ENCODE assay signal across 17 cellular contexts in the genomic region with DNA sequence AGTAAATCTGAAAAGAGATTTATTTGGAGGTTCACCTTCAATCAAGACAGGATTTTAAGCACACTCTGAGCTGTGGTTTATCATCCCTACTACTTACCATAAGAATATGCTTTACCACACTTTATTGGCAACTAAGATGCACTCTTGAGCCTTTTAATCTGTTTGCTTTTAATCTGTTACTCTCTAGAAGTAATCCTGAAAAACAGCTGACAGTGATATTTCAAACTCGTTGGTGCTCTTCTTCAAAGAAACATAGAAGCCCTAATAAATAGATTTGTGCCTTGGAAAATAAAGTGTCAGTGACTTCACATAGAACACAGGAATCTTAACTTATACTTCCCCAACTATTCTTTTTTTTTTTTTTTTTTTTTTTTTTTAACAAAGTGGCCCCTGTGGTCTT.
DNase-seq lines count a peak whose midpoint lies in the region; ATAC-seq and TF ChIP-seq lines count a peak whose summit lies in the region.
"Had no signal": no experiment of that assay in that cellular context is flagged by ENCODE, and none has a peak within 500 bp of the region (broad histone marks: within the 10 kb centered on the region; RNA-seq: fewer than 3 reads in every experiment).

No MANE protein-coding gene starts in this region.

- intact Hi-C loops in CD4-positive, alpha-beta T cell (cut with DNase I, micrococcal nuclease), result no loop called here

- H4K8ac ChIP-seq in mesendoderm (ENCODE audit: low read depth, low read length), result no peak overlapping the region

- H3K4me3 Mint-ChIP-seq in CD4-positive, alpha-beta T cell, result no peak overlapping the region
- peak overlapping the region; percentile 65 for H3K4me3 Mint-ChIP-seq in memory B cell

- H3K4me3 ChIP-seq in GM12864 (ENCODE audit: low read depth, low read length) (peak overlapping the region; percentile 13; the same call in 1 of the 2 replicates), OCI-LY3 (ENCODE audit: low read length) (no peak overlapping the region), mesendoderm (ENCODE audit: low read length) (no peak overlapping the region)

- no peak for DNase-seq in CD4-positive, alpha-beta T cell
- DNase-seq in GM12864 (ENCODE audit: low read depth) (no peak), memory B cell (ENCODE audit: low spot score in 2 of 2) (no peak), mesendoderm (no peak), NCI-H2107 treated with DMSO at 0.1 percent for 48 hours (lab: John Stamatoyannopoulos, UW; ENCODE audit: unreplicated experiment) (no peak)
- DNase-seq: CD4-positive, CD25-positive, alpha-beta regulatory T cell; COR-L47; DMS 273 treated with DMSO at 0.1 percent for 48 hours; DMS79 treated with DMSO at 0.1 percent for 48 hours; MV-4-11; NCI-H187; NCI-H69; SIG-M5; SK-N-SH had no signal

- H3K9ac ChIP-seq in OCI-LY3 (ENCODE audit: low read length) (no peak overlapping the region), mesendoderm (ENCODE audit: low read length) (no peak overlapping the region)
- H3K9ac ChIP-seq: SK-N-SH had no signal

- H4K5ac ChIP-seq in mesendoderm (ENCODE audit: low read length), result no peak overlapping the region

- no peak overlapping the region for H2AFZ ChIP-seq in OCI-LY3 (ENCODE audit: low read depth, low read length)

- H3K9me3 ChIP-seq in CD4-positive, alpha-beta T cell (ENCODE audit: control insufficient read depth, low read length), result peaks cover 7% of the 10 kb centered on the region
- no peaks in the 10 kb centered on the region for H3K9me3 ChIP-seq in OCI-LY3 (ENCODE audit: insufficient read depth, low read length)
- H3K9me3 ChIP-seq: SK-N-SH had no signal

- no peak overlapping the region for H3K27ac ChIP-seq in CD4-positive, alpha-beta T cell (ENCODE audit: low read depth, low read length)
- H3K27ac ChIP-seq in OCI-LY3 (ENCODE audit: low read length) (peak overlapping the region; percentile 59), mesendoderm (ENCODE audit: low read depth, low read length) (no peak overlapping the region)

- H3K36me3 Mint-ChIP-seq in CD4-positive, alpha-beta T cell (ENCODE audit: low read depth), result peaks cover 73% of the 10 kb centered on the region
- peaks cover 16% of the 10 kb centered on the region for H3K36me3 Mint-ChIP-seq in memory B cell

- no peaks in the 10 kb centered on the region for H3K27me3 ChIP-seq in CD4-positive, alpha-beta T cell (ENCODE audit: control insufficient read depth, insufficient read depth, low read length)
- H3K27me3 ChIP-seq in OCI-LY3 (ENCODE audit: low read depth, low read length) (no peaks in the 10 kb centered on the region), mesendoderm (ENCODE audit: insufficient read depth, low read length, poor library complexity) (no peaks in the 10 kb centered on the region)

- H3K27ac Mint-ChIP-seq in CD4-positive, alpha-beta T cell, result peak overlapping the region; percentile 12
- H3K27ac Mint-ChIP-seq in memory B cell, result peak overlapping the region; percentile 93

- no peaks in the 10 kb centered on the region for H3K27me3 Mint-ChIP-seq in CD4-positive, alpha-beta T cell
- no peaks in the 10 kb centered on the region for H3K27me3 Mint-ChIP-seq in memory B cell
- H3K27me3 Mint-ChIP-seq: CD4-positive, CD25-positive, alpha-beta regulatory T cell had no signal

- WGBS in mesendoderm (ENCODE audit: extremely low coverage, insufficient coverage, low lambda C conversion rate), result no CpG with 5 or more reads among the region's 1 CpG

- peaks cover 67% of the 10 kb centered on the region for H3K4me1 Mint-ChIP-seq in CD4-positive, alpha-beta T cell (ENCODE audit: low read depth)
- peaks cover 52% of the 10 kb centered on the region for H3K4me1 Mint-ChIP-seq in memory B cell

- no peak overlapping the region for H3K18ac ChIP-seq in mesendoderm (ENCODE audit: low read length)

- H3K23ac ChIP-seq in mesendoderm (ENCODE audit: low read length), result no peak overlapping the region

- CTCF ChIA-PET in CD4-positive, alpha-beta T cell (lab: Charles Lee), result interaction anchor here (0.7 to 1.0 kb wide), 2 partner anchors 12 to 101 kb away, joined by 3 to 4 read pairs; no protein-coding TSS in a partner anchor

- no peaks in the 10 kb centered on the region for H4K20me1 ChIP-seq in OCI-LY3 (ENCODE audit: insufficient read depth, low read length)

- H3K79me2 ChIP-seq in OCI-LY3 (ENCODE audit: low read length) (peaks cover 3% of the 10 kb centered on the region; the same call in 1 of the 2 replicates), mesendoderm (ENCODE audit: control insufficient read depth, insufficient read depth, low read length) (peaks cover 2% of the 10 kb centered on the region)

- no peak overlapping the region for H3K4ac ChIP-seq in mesendoderm (ENCODE audit: low read depth, low read length)

- peaks cover 52% of the 10 kb centered on the region for H3K4me1 ChIP-seq in OCI-LY3 (ENCODE audit: low read length)
- H3K4me1 ChIP-seq in mesendoderm (ENCODE audit: control insufficient read depth, low read depth, low read length), result peaks cover 1% of the 10 kb centered on the region

- H3K4me2 ChIP-seq in OCI-LY3 (ENCODE audit: low read length) (peak overlapping the region; percentile 66), mesendoderm (ENCODE audit: low read length) (no peak overlapping the region)
- H3K4me2 ChIP-seq: SK-N-SH had no signal

- no peak overlapping the region for H3K56ac ChIP-seq in mesendoderm (ENCODE audit: low read length)

- peaks cover 5% of the 10 kb centered on the region for H3K79me1 ChIP-seq in mesendoderm (ENCODE audit: low read length)

- H2BK5ac ChIP-seq in mesendoderm (ENCODE audit: low read length), result no peak overlapping the region

- H3K9me3 Mint-ChIP-seq in CD4-positive, alpha-beta T cell, result peaks cover 2% of the 10 kb centered on the region
- peaks cover 2% of the 10 kb centered on the region for H3K9me3 Mint-ChIP-seq in memory B cell

- H2BK120ac ChIP-seq in mesendoderm (ENCODE audit: low read depth, low read length), result no peak overlapping the region

- no peak for ATAC-seq in CD4-positive, alpha-beta T cell (ENCODE audit: poor library complexity)
- ATAC-seq in memory B cell (ENCODE audit: low read depth) (no peak), HG02678 (IDR thresholded peaks at IDR 0.05; ENCODE audit: unreplicated experiment) (no peak)
- ATAC-seq: Panc1 had no signal

- TF ChIP-seq CTCF in CD4-positive, alpha-beta T cell (IDR thresholded peaks at IDR 0.05), result no peak
- TF ChIP-seq CTCF in GM12864 (IDR thresholded peaks at IDR 0.05; ENCODE audit: low read depth, low read length, missing control alignments) (no peak), OCI-LY3 (IDR thresholded peaks at IDR 0.05; ENCODE audit: low read depth, low read length) (no peak)

- H2AK5ac ChIP-seq in mesendoderm (ENCODE audit: low read length), result no peak overlapping the region

- H3K36me3 ChIP-seq in OCI-LY3 (replicated peaks; ENCODE audit: low read depth, low read length), result peaks cover 17% of the 10 kb centered on the region
- no peaks in the 10 kb centered on the region for H3K36me3 ChIP-seq in mesendoderm (ENCODE audit: control insufficient read depth, insufficient read depth, low read length)

- H2BK15ac ChIP-seq in mesendoderm (replicated peaks; ENCODE audit: low read depth), result no peak overlapping the region

- POLR2A ChIA-PET in CD4-positive, alpha-beta T cell (lab: Charles Lee), result interaction anchor here (1.2 kb wide), 1 partner anchor 22 kb away, joined by 3 read pairs; no protein-coding TSS in a partner anchor
